Comparison of ENCODE assay signal across 16 cellular contexts in genomic region chr7:139299296-139299695, GRCh38.
"Had no signal": no experiment of that assay in that cellular context is flagged by ENCODE, and none has a peak within 500 bp of the region (broad histone marks: within the 10 kb centered on the region; RNA-seq: fewer than 3 reads in every experiment).

No MANE protein-coding gene starts in this region.

- H3K27ac ChIP-seq: coronary artery, heart left ventricle, left ventricle myocardium inferior, lower lobe of right lung, right atrium auricular region, tibial artery had no signal

- ATAC-seq: heart left ventricle, lower lobe of right lung had no signal

- H3K4me3 ChIP-seq: coronary artery, heart left ventricle, left ventricle myocardium inferior, lower lobe of right lung, right atrium auricular region, tibial artery had no signal

- H3K9me3 ChIP-seq: heart left ventricle, left ventricle myocardium inferior, lower lobe of right lung, right atrium auricular region, tibial artery had no signal

- H3K4me1 ChIP-seq: heart left ventricle, left ventricle myocardium inferior, lower lobe of right lung, right atrium auricular region, tibial artery had no signal

- DNase-seq: caudate nucleus; effector CD4-positive, alpha-beta T cell; foreskin melanocyte; heart left ventricle; hypothalamus; left ventricle myocardium inferior; lower lobe of right lung; naive B cell; nephron progenitor cell; small intestine; stimulated activated CD4-positive, alpha-beta T cell treated with anti-CD3 and anti-CD28 coated beads, Interleukin-12 subunit alpha, Interleukin-12 subunit beta, amount 100 ng/mL, for 4 hours; stimulated activated CD4-positive, alpha-beta T cell treated with anti-CD3 and anti-CD28 coated beads, Interleukin-2, amount 100 ng/mL, for 48 hours; stimulated activated naive CD4-positive, alpha-beta T cell treated with Interleukin-2 at 50 U/mL for 16 hours; tibial artery had no signal

- H3K27me3 ChIP-seq: heart left ventricle, right atrium auricular region, tibial artery had no signal
